8 cellular contexts compared by ENCODE assay signal in genomic region chr10:121597504-121598241, GRCh38. TPM values are rescaled to one million over a fixed set of nuclear protein-coding genes. Genes with fewer than 3 reads are reported as not detected.
A peak's percentile ranks its signal among the peaks of the same experiment; 100 is the strongest.
DNase-seq lines count a peak whose midpoint lies in the region; ATAC-seq, FAIRE-seq and TF ChIP-seq lines count a peak whose summit lies in the region.

No MANE protein-coding gene starts in this region.

- H3K27ac ChIP-seq in SK-N-SH (ENCODE audit: low read depth in 2 of 2, low read length in 1 of 2) (no peak overlapping the region), dorsolateral prefrontal cortex (peak overlapping the region; percentile 83 to 99 (median 96))

- no peak for TF ChIP-seq RAD21 in SK-N-SH (IDR thresholded peaks at IDR 0.05; ENCODE audit: low read length)

- ATAC-seq in SK-N-SH treated with all-trans-retinoic acid at 6 μM for 48 hours (no peak; the same call in 1 of the 3 replicates), GM21619 (IDR thresholded peaks at IDR 0.05; ENCODE audit: unreplicated experiment) (no peak)

- TF ChIP-seq CTCF in SK-N-SH (IDR thresholded peaks at IDR 0.05) (no peak), dorsolateral prefrontal cortex (IDR thresholded peaks at IDR 0.05 in 54 of 56, conservative IDR thresholded peaks at IDR 0.05 in 2 of 56; ENCODE audit: low read depth in 1 of 56, partially characterized antibody in 56 of 56) (peak in 19 of 56 donors; percentile 1 to 58 (median 18))

- FAIRE-seq in urothelium cell line (lab: Jason Lieb, UNC): no peak

- H3F3A ChIP-seq in SK-N-SH (replicated peaks; ENCODE audit: insufficient read depth): peaks cover 6% of the 10 kb centered on the region

- TF ChIP-seq EP300 in SK-N-SH (IDR thresholded peaks at IDR 0.05; ENCODE audit: borderline replicate concordance in 1 of 2, low read depth in 1 of 2, low read length in 1 of 2): no peak

- H3K4me1 ChIP-seq in SK-N-SH (ENCODE audit: control insufficient read depth in 1 of 2, insufficient read depth in 2 of 2, low read depth in 1 of 2, low read length in 1 of 2): peaks cover 0 to 14% of the 10 kb centered on the region in 2 experiments; a peak in 1 of 4 replicates

- H3K79me2 ChIP-seq in SK-N-SH (ENCODE audit: insufficient read depth): no peaks in the 10 kb centered on the region

- POLR2A ChIA-PET in SK-N-SH (lab: Yijun Ruan, JAX): no interaction called here

- DNase-seq in SK-N-SH (peak; percentile 83), dorsolateral prefrontal cortex (peak in 1 of 10 donors; percentile 52), mesenteric fat pad (ENCODE audit: low spot score) (peak; percentile 88), urothelium cell line (ENCODE audit: low spot score) (peak; percentile 31), NCI-H774 (lab: John Stamatoyannopoulos, UW) (no peak), pons (ENCODE audit: low spot score) (no peak)

- H3K36me3 ChIP-seq in SK-N-SH (replicated peaks in 1 of 2; ENCODE audit: control insufficient read depth in 1 of 2, insufficient read depth in 2 of 2, low read length in 1 of 2): no peaks in the 10 kb centered on the region

- H3K4me2 ChIP-seq in SK-N-SH: peak overlapping the region; percentile 86

- H3K9me3 ChIP-seq in SK-N-SH: no peaks in the 10 kb centered on the region

- H3K9me2 ChIP-seq in SK-N-SH: no peaks in the 10 kb centered on the region

- H3K4me3 ChIP-seq in SK-N-SH (ENCODE audit: low read depth in 2 of 2, low read length in 1 of 2) (peak overlapping the region; percentile 46 to 60; a peak in 3 of 4 replicates), dorsolateral prefrontal cortex (peak overlapping the region; percentile 49 to 88 (median 75))

- H3K9ac ChIP-seq in SK-N-SH: no peak overlapping the region

- peak overlapping the region; percentile 79; the same call in 1 of the 2 replicates for H2AFZ ChIP-seq in SK-N-SH (ENCODE audit: low read depth)

- intact Hi-C loops in dorsolateral prefrontal cortex (cut with DNase I): loop anchor here (1.0 to 10.0 kb wide), 9 partner anchors 65 to 651 kb away; no protein-coding TSS in a partner anchor

- 1% methylated on average over 16 of the region's 75 CpGs for WGBS in SK-N-SH (ENCODE audit: low lambda C conversion rate)

- CTCF ChIA-PET in SK-N-SH (lab: Yijun Ruan, JAX): interaction anchor here (0.6 to 1.8 kb wide), 9 partner anchors 11 to 655 kb away, joined by 3 to 9 read pairs (median 4); no protein-coding TSS in a partner anchor

- H4K20me1 ChIP-seq in SK-N-SH (ENCODE audit: insufficient read depth): no peaks in the 10 kb centered on the region

- H3K27me3 ChIP-seq in SK-N-SH (ENCODE audit: insufficient read depth): peaks cover 18% of the 10 kb centered on the region
- peaks cover 0 to 24% (median 2%) of the 10 kb centered on the region in 45 donors for H3K27me3 ChIP-seq in dorsolateral prefrontal cortex

TF ChIP-seq in SK-N-SH, 30 proteins besides CTCF, POLR2A, EP300 and RAD21:
- no peak for TF ChIP-seq RXRA (IDR thresholded peaks at IDR 0.05; ENCODE audit: borderline replicate concordance, low read depth)
- no peak for TF ChIP-seq YY1 (IDR thresholded peaks at IDR 0.05; ENCODE audit: low read depth)
- TF ChIP-seq JUND (IDR thresholded peaks at IDR 0.05): no peak
- no peak for TF ChIP-seq GATA2 (CRISPR knock-in tag; IDR thresholded peaks at IDR 0.05)
- TF ChIP-seq TEAD4 (IDR thresholded peaks at IDR 0.05; ENCODE audit: borderline replicate concordance, insufficient read depth): no peak
- TF ChIP-seq NFIC (IDR thresholded peaks at IDR 0.05; ENCODE audit: borderline replicate concordance): no peak
- TF ChIP-seq SIN3A (IDR thresholded peaks at IDR 0.05; ENCODE audit: borderline replicate concordance, low read depth, low read length): no peak
- TF ChIP-seq CHD2 (IDR thresholded peaks at IDR 0.05; ENCODE audit: low read length, partially characterized antibody): no peak
- TF ChIP-seq NRF1 (IDR thresholded peaks at IDR 0.05; ENCODE audit: low read depth, low read length): no peak
- no peak for TF ChIP-seq GABPA (IDR thresholded peaks at IDR 0.05; ENCODE audit: low read depth)
- TF ChIP-seq RFX5 (IDR thresholded peaks at IDR 0.05; ENCODE audit: low read length): no peak
- no peak for TF ChIP-seq SMC3 (IDR thresholded peaks at IDR 0.05; ENCODE audit: low read depth, low read length)
- TF ChIP-seq TAF1 (IDR thresholded peaks at IDR 0.05; ENCODE audit: borderline replicate concordance, low read depth, low read length): no peak
- TF ChIP-seq PBX3 (IDR thresholded peaks at IDR 0.05): no peak
- no peak for TF ChIP-seq USF2 (IDR thresholded peaks at IDR 0.05; ENCODE audit: borderline replicate concordance, low read depth, low read length)
- no peak for TF ChIP-seq MXI1 (IDR thresholded peaks at IDR 0.05; ENCODE audit: low read depth, low read length)
- no peak for TF ChIP-seq RCOR1 (IDR thresholded peaks at IDR 0.05; ENCODE audit: low read length)
TF ChIP-seq in SK-N-SH: peak in this region for 0.

TF ChIP-seq in SK-N-SH treated with all-trans-retinoic acid at 6 μM for 48 hours, 23 proteins besides CTCF, POLR2A, EP300 and RAD21:
- TF ChIP-seq TOX (CRISPR knock-in tag; IDR thresholded peaks at IDR 0.05; ENCODE audit: borderline replicate concordance) (no peak), GLIS3 (CRISPR knock-in tag; IDR thresholded peaks at IDR 0.05) (no peak), ZNF70 (CRISPR knock-in tag; IDR thresholded peaks at IDR 0.05) (no peak), RARB (CRISPR knock-in tag; IDR thresholded peaks at IDR 0.05) (no peak), BACH2 (CRISPR knock-in tag; IDR thresholded peaks at IDR 0.05; ENCODE audit: borderline replicate concordance) (no peak), CREB5 (CRISPR knock-in tag; IDR thresholded peaks at IDR 0.05; ENCODE audit: low read depth) (no peak)
- TF ChIP-seq, protein P1, sequence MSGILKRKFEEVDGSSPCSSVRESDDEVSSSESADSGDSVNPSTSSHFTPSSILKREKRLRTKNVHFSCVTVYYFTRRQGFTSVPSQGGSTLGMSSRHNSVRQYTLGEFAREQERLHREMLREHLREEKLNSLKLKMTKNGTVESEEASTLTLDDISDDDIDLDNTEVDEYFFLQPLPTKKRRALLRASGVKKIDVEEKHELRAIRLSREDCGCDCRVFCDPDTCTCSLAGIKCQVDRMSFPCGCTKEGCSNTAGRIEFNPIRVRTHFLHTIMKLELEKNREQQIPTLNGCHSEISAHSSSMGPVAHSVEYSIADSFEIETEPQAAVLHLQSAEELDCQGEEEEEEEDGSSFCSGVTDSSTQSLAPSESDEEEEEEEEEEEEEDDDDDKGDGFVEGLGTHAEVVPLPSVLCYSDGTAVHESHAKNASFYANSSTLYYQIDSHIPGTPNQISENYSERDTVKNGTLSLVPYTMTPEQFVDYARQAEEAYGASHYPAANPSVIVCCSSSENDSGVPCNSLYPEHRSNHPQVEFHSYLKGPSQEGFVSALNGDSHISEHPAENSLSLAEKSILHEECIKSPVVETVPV (CRISPR knock-in tag; IDR thresholded peaks at IDR 0.05): no peak

RNA-seq across cellular contexts. Expression of gene FGFR2, which starts 0.6 kb away (rescaled TPM):
- 0.02 TPM in 1 of 2 replicates, not detected in the other for polyA plus RNA-seq in SK-N-SH (2012; rRNA removed)
- polyA plus RNA-seq in SK-N-SH (2012; cell fraction: cytosol; rRNA removed): 0.03 and 0.05 TPM in 2 replicates
- polyA plus RNA-seq in SK-N-SH (2012; cell fraction: nucleus; rRNA removed): 0.05 TPM in 2 replicates
- total RNA-seq in dorsolateral prefrontal cortex (100 to 1,000 TPM in 94 of 120 experiments, 10 to 100 TPM in 26; 69.8 to 487 (median 136) TPM), mesenteric fat pad (1.4 TPM)

Comparison
In these comparisons a context has a peak if more than half of its experiments do, and no peak if none do; other contexts are left out.
1. DNase-seq: peak in SK-N-SH (single experiment), mesenteric fat pad (single experiment) and urothelium cell line (single experiment); none in NCI-H774 (single experiment) and pons (single experiment).
2. H3K27ac ChIP-seq: peak in dorsolateral prefrontal cortex (59 of 59); none in SK-N-SH (0 of 2).
3. RNA of gene FGFR2, which starts 0.6 kb away (total RNA-seq): 69.8 to 487 TPM in dorsolateral prefrontal cortex; 1.4 TPM in mesenteric fat pad (single experiment); every median in the first group is over 10 times any median in the second.